Comparison of ENCODE assay signal across 9 cellular contexts in the genomic region with DNA sequence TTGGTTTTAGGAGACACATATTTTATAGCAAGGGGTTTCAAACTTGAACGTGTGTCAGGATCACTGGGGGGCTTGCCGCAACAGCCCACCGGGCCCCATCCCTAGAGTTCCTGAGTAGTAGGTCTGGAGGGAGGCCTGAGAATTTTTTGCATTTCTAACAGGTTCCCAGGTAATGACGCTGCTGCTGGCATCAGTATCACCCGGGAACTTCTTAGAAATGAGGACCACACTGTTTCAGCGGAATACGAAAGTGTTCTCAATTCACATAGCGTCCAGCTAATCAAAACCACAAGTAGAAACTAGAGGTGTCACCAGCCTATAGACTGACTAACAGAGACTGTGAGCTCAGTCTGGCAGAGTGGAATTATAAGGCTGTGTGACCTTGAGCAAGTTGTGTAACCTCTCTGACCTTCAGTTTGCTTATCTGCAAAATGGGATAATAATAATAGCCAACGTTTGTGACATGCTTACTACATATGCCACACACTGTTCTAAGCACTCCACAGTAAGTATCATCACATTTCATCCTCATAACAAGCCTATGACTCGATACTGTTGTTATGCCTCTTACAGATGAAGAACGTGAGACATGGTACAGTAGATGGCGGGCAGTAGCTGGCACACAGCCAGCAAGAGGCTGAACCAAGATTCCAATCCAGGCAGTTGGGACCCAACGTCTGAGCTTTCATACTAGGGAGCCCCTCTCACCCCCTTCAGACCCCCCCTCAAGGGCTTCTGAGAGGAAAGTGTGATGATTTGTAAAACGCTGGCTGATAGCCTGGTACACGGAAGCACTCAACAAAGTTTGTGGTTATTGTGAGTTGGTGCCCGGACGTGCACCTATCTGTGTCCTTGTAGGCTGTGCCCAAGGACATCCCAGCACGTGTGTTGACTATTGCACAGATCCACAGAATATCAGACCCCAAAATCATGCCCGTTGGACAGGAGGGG. TPM values are rescaled to one million over a fixed set of nuclear protein-coding genes. Genes with fewer than 3 reads are reported as not detected.
A peak's percentile ranks its signal among the peaks of the same experiment; 100 is the strongest.
DNase-seq lines count a peak whose midpoint lies in the region; ATAC-seq, FAIRE-seq and TF ChIP-seq lines count a peak whose summit lies in the region.
"Had no signal": no experiment of that assay in that cellular context is flagged by ENCODE, and none has a peak within 500 bp of the region (broad histone marks: within the 10 kb centered on the region; RNA-seq: fewer than 3 reads in every experiment).

No MANE protein-coding gene starts in this region.

- no peaks in the 10 kb centered on the region for H3K9me2 ChIP-seq in PC-3 (replicated peaks; ENCODE audit: low read length)

- WGBS in A549 (ENCODE audit: missing lambda C conversion rate): 54% methylated on average over 19 of the region's 19 CpGs

- POLR2A ChIA-PET in A549 (lab: Yijun Ruan, JAX): interaction anchor here (1.0 to 1.4 kb wide), 3 partner anchors 105 to 120 kb away, joined by 3 to 7 read pairs (median 6); a partner anchor contains a TSS
- POLR2A ChIA-PET in PC-3 (lab: Charles Lee; ENCODE audit: unreplicated experiment): no interaction called here

- no peak for TF ChIP-seq EP300 in A549 (IDR thresholded peaks at IDR 0.05)

- H3K36me3 Mint-ChIP-seq in activated naive CD4-positive, alpha-beta T cell treated with anti-CD3 and anti-CD28 coated beads, Interleukin-2, amount 10 ng/mL, durations not matched to agents 7 days and 5 days: peaks cover 6% of the 10 kb centered on the region

- H3K27ac ChIP-seq in A549 (no peak overlapping the region), PC-3 (ENCODE audit: low read length) (no peak overlapping the region), uterus (no peak overlapping the region)
- H3K27ac ChIP-seq: C4-2B had no signal

- intact Hi-C loops in PC-3 (cut with micrococcal nuclease): loop anchor here (5.0 kb wide), 1 partner anchor 57 kb away; no protein-coding TSS in a partner anchor
- intact Hi-C loops in uterus (cut with DNase I; ENCODE audit: low total_unique reads): loop anchor here (5.0 kb wide), 1 partner anchor 112 kb away; no protein-coding TSS in a partner anchor

- H3K9ac ChIP-seq in PC-3 (ENCODE audit: low read length) (no peak overlapping the region), mucosa of stomach (ENCODE audit: low read length) (peak overlapping the region; percentile 30)

- H3K9me3 Mint-ChIP-seq in activated naive CD4-positive, alpha-beta T cell treated with anti-CD3 and anti-CD28 coated beads, Interleukin-2, amount 10 ng/mL, durations not matched to agents 7 days and 5 days: no peaks in the 10 kb centered on the region

- CTCF ChIA-PET in A549 (lab: Yijun Ruan, JAX) (interaction anchor here (0.6 to 18.1 kb wide), 75 partner anchors 8 to 319 kb away, joined by 3 to 863 read pairs (median 8); a partner anchor contains a TSS), PC-3 (lab: Charles Lee) (interaction anchor here (0.6 to 7.9 kb wide), 8 partner anchors 9 to 274 kb away, joined by 3 to 296 read pairs (median 4); no protein-coding TSS in a partner anchor)
- CTCF ChIA-PET in activated naive CD4-positive, alpha-beta T cell treated with anti-CD3 and anti-CD28 coated beads, Interleukin-2, amount 10 ng/mL, durations not matched to agents 7 days and 5 days (lab: Charles Lee): interaction anchor here (0.6 to 8.4 kb wide), 36 partner anchors 8 to 323 kb away, joined by 3 to 417 read pairs (median 5); a partner anchor contains a TSS

- H3K27me3 Mint-ChIP-seq in activated naive CD4-positive, alpha-beta T cell treated with anti-CD3 and anti-CD28 coated beads, Interleukin-2, amount 10 ng/mL, durations not matched to agents 7 days and 5 days: no peaks in the 10 kb centered on the region

- no peaks in the 10 kb centered on the region for H4K20me1 ChIP-seq in PC-3 (ENCODE audit: low read length)

- H3K27me3 ChIP-seq in PC-3 (ENCODE audit: low read length): no peaks in the 10 kb centered on the region
- H3K27me3 ChIP-seq in mucosa of stomach (ENCODE audit: control insufficient read depth, insufficient read depth, low read length): no peaks in the 10 kb centered on the region
- no peaks in the 10 kb centered on the region for H3K27me3 ChIP-seq in uterus

- H3K9me3 ChIP-seq in A549 (no peaks in the 10 kb centered on the region), PC-3 (ENCODE audit: low read length) (no peaks in the 10 kb centered on the region), mucosa of stomach (ENCODE audit: control insufficient read depth, low read length) (no peaks in the 10 kb centered on the region), uterus (no peaks in the 10 kb centered on the region)

- no peaks in the 10 kb centered on the region for H3K79me2 ChIP-seq in PC-3 (ENCODE audit: low read length)

- no peaks in the 10 kb centered on the region for H3F3A ChIP-seq in PC-3 (ENCODE audit: low read length, unreplicated experiment)

- no peak for TF ChIP-seq POLR2A in A549 (IDR thresholded peaks at IDR 0.05; ENCODE audit: low read length)
- TF ChIP-seq POLR2A in uterus (IDR thresholded peaks at IDR 0.05): no peak

- TF ChIP-seq CTCF in A549 (IDR thresholded peaks at IDR 0.05) (no peak), PC-3 (conservative IDR thresholded peaks at IDR 0.05; ENCODE audit: low read depth, low read length) (no peak), uterus (IDR thresholded peaks at IDR 0.05) (no peak)

- ATAC-seq in A549: peak; percentile 10 to 33; a peak in 3 of 6 replicates
- ATAC-seq in PC-3: peak; percentile 39

- no peak overlapping the region for H3K4me3 ChIP-seq in A549
- H3K4me3 ChIP-seq in PC-3 (ENCODE audit: low read length): peak overlapping the region; percentile 70
- no peak overlapping the region for H3K4me3 ChIP-seq in mucosa of stomach (ENCODE audit: low read length)
- H3K4me3 ChIP-seq in uterus: no peak overlapping the region

- H3K4me2 ChIP-seq in A549 (peak overlapping the region; percentile 85), PC-3 (ENCODE audit: low read length) (peak overlapping the region; percentile 90)

- H3K36me3 ChIP-seq in PC-3 (ENCODE audit: low read depth, low read length) (no peaks in the 10 kb centered on the region), mucosa of stomach (ENCODE audit: control insufficient read depth, insufficient read depth, low read length) (no peaks in the 10 kb centered on the region), uterus (no peaks in the 10 kb centered on the region)

- TF ChIP-seq RAD21 in A549 (conservative IDR thresholded peaks at IDR 0.05 in 1 of 2, IDR thresholded peaks at IDR 0.05 in 1 of 2): no peak

- FAIRE-seq in A549 (lab: Jason Lieb, UNC) (no peak), frontal cortex (lab: Jason Lieb, UNC) (no peak)

- DNase-seq in A549 (ENCODE audit: low read depth in 1 of 2, low spot score in 1 of 2) (no peak), PC-3 (peak; percentile 43), frontal cortex (ENCODE audit: low spot score in 2 of 2) (no peak), NCI-H2029 (lab: John Stamatoyannopoulos, UW) (no peak), NCI-H1417 treated with DMSO at 0.1 percent for 48 hours (lab: John Stamatoyannopoulos, UW) (no peak), uterus (no peak)
- peak; percentile 52 for DNase-seq in activated naive CD4-positive, alpha-beta T cell treated with anti-CD3 and anti-CD28 coated beads, Interleukin-2, amount 10 ng/mL, durations not matched to agents 7 days and 5 days

- BruUV-seq in PC-3 (replicated peaks; lab: Mats Ljungman, UMichigan): no TSS peak

- peaks cover 79% of the 10 kb centered on the region for H3K4me1 Mint-ChIP-seq in activated naive CD4-positive, alpha-beta T cell treated with anti-CD3 and anti-CD28 coated beads, Interleukin-2, amount 10 ng/mL, durations not matched to agents 7 days and 5 days

- H3K4me1 ChIP-seq in A549 (peaks cover 3% of the 10 kb centered on the region; the same call in 1 of the 3 replicates), PC-3 (ENCODE audit: insufficient read depth, low read length) (peaks cover 4% of the 10 kb centered on the region; the same call in 1 of the 2 replicates), mucosa of stomach (ENCODE audit: control insufficient read depth, insufficient read depth, low read length) (peaks cover 44% of the 10 kb centered on the region), uterus (no peaks in the 10 kb centered on the region)

- H2AFZ ChIP-seq in PC-3 (ENCODE audit: low read length): peak overlapping the region; percentile 97

- peak overlapping the region; percentile 56 for H3K4me3 Mint-ChIP-seq in activated naive CD4-positive, alpha-beta T cell treated with anti-CD3 and anti-CD28 coated beads, Interleukin-2, amount 10 ng/mL, durations not matched to agents 7 days and 5 days

- peak overlapping the region; percentile 92 for H3K27ac Mint-ChIP-seq in activated naive CD4-positive, alpha-beta T cell treated with anti-CD3 and anti-CD28 coated beads, Interleukin-2, amount 10 ng/mL, durations not matched to agents 7 days and 5 days

TF ChIP-seq in A549, 52 proteins besides CTCF, POLR2A, EP300 and RAD21:
- TF ChIP-seq ESRRA (IDR thresholded peaks at IDR 0.05; ENCODE audit: borderline replicate concordance, low read length) (peak; percentile 76; the same call in 1 of the 2 replicates), RARB (CRISPR knock-in tag; IDR thresholded peaks at IDR 0.05) (no peak)

RNA-seq across cellular contexts. Expression of a gene that starts 4.6 kb away (rescaled TPM):
- polyA plus RNA-seq in A549 (2011; rRNA removed): not detected in 2 replicates
- polyA plus RNA-seq in A549 (2012; cell fraction: cytosol; rRNA removed): 0.04 and 0.10 TPM in 2 replicates
- 0.18 TPM in 1 of 2 replicates, not detected in the other for polyA plus RNA-seq in A549 (2012; cell fraction: nucleus; rRNA removed)
- not detected in 3 replicates for polyA plus RNA-seq in A549 (2017; fragmentation: RNase III; extraction: RNeasy Plus Mini Kit Qiagen cat#74134 plus additional on column Dnase treatment)
- polyA minus RNA-seq in A549 (2011; rRNA and poly(A)+ RNA removed): not detected in 2 replicates
- not detected in 2 replicates for total RNA-seq in PC-3 (2014; rRNA removed)
- total RNA-seq in frontal cortex: 7.3 TPM
- 100 to 1,000 TPM in 1 of 4 donors, 10 to 100 TPM in 3; 20.6 to 108 (median 42.4) TPM for total RNA-seq in uterus

RNA-seq across cellular contexts. Expression of a gene that starts 26.9 kb away (rescaled TPM):
- 0.22 and 0.44 TPM in 2 replicates for polyA plus RNA-seq in A549 (2011; rRNA removed)
- polyA plus RNA-seq in A549 (2012; cell fraction: cytosol; rRNA removed): 0.33 and 0.61 TPM in 2 replicates
- polyA plus RNA-seq in A549 (2012; cell fraction: nucleus; rRNA removed): 1.2 and 1.4 TPM in 2 replicates
- 0.67 to 1.2 TPM (median 0.68 TPM) in 3 replicates for polyA plus RNA-seq in A549 (2017; fragmentation: RNase III; extraction: RNeasy Plus Mini Kit Qiagen cat#74134 plus additional on column Dnase treatment)
- polyA minus RNA-seq in A549 (2011; rRNA and poly(A)+ RNA removed): 0.50 and 0.54 TPM in 2 replicates
- 0.77 and 1.2 TPM in 2 replicates for total RNA-seq in PC-3 (2014; rRNA removed)
- total RNA-seq in frontal cortex: 2.0 TPM
- total RNA-seq in uterus: 1 to 10 TPM in 2 of 4 donors, under 1 TPM in 1, not detected in 1; 0.29 to 2.8 (median 1.5) TPM

RNA-seq across cellular contexts. Expression of a gene that starts 52.3 kb away (rescaled TPM):
- polyA plus RNA-seq in A549 (2011; rRNA removed) (0.06 and 0.17 TPM in 2 replicates), A549 (2017; fragmentation: RNase III; extraction: RNeasy Plus Mini Kit Qiagen cat#74134 plus additional on column Dnase treatment) (0.03 to 0.08 TPM (median 0.03 TPM) in 3 replicates)
- polyA plus RNA-seq in A549 (2012; cell fraction: cytosol; rRNA removed): 0.03 and 0.07 TPM in 2 replicates
- polyA plus RNA-seq in A549 (2012; cell fraction: nucleus; rRNA removed): 0.05 TPM in 2 replicates
- 0.45 and 0.88 TPM in 2 replicates for polyA minus RNA-seq in A549 (2011; rRNA and poly(A)+ RNA removed)
- total RNA-seq in PC-3 (2014; rRNA removed) (0.06 TPM in 1 of 2 replicates, not detected in the other), frontal cortex (not detected), uterus (under 1 TPM in 2 of 4 donors, not detected in 2; 0.14 to 0.24 TPM)

Comparison
In these comparisons a context has a peak if more than half of its experiments do, and no peak if none do; other contexts are left out.
1. DNase-seq: peak in PC-3 (single experiment) and activated naive CD4-positive, alpha-beta T cell treated with anti-CD3 and anti-CD28 coated beads, Interleukin-2, amount 10 ng/mL, durations not matched to agents 7 days and 5 days (single experiment); none in A549 (0 of 2), frontal cortex (0 of 2), NCI-H2029 (single experiment), NCI-H1417 treated with DMSO at 0.1 percent for 48 hours (single experiment) and uterus (0 of 2).